In the genomic region with DNA sequence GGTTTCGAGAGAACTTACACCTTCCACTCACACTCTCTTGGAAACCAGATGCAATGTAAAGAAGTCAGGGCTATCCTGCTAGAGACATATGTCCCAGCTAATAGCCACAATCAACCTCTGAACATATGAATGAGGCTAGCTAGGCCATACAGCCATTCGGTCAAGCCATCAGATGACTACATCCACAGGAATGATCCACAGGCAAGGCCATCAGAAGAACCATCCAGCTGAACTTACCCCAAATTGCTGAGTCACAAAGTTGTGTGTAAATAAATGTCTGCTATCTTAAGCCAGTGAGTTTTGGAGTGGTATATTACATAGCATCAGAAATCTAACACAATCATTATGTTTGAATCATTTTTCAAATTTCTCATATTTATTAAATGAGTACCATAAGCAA, we compare ENCODE assay signal across 21 cellular contexts. TPM values are rescaled to one million over a fixed set of nuclear protein-coding genes. Genes with fewer than 3 reads are reported as not detected.
A peak's percentile ranks its signal among the peaks of the same experiment; 100 is the strongest.
DNase-seq lines count a peak whose midpoint lies in the region; ATAC-seq and TF ChIP-seq lines count a peak whose summit lies in the region.
"Had no signal": no experiment of that assay in that cellular context is flagged by ENCODE, and none has a peak within 500 bp of the region (broad histone marks: within the 10 kb centered on the region; RNA-seq: fewer than 3 reads in every experiment).

No MANE protein-coding gene starts in this region.

- H2AK5ac ChIP-seq in IMR-90 (ENCODE audit: low read depth, low read length): no peak overlapping the region

- POLR2A ChIA-PET in IMR-90 (lab: Charles Lee; ENCODE audit: unreplicated experiment): no interaction called here
- POLR2A ChIA-PET in activated CD4-positive, alpha-beta memory T cell treated with anti-CD3 and anti-CD28 coated beads, Interleukin-2, amount 10 ng/mL, durations not matched to agents 7 days and 5 days (lab: Charles Lee): interaction anchor here (1.2 kb wide), 1 partner anchor 18 kb away, joined by 4 read pairs; a partner anchor contains a TSS

- H3K4me3 Mint-ChIP-seq in activated CD4-positive, alpha-beta memory T cell treated with anti-CD3 and anti-CD28 coated beads, Interleukin-2, amount 10 ng/mL, durations not matched to agents 7 days and 5 days: no peak overlapping the region
- H3K4me3 Mint-ChIP-seq: central memory CD8-positive, alpha-beta T cell had no signal

- H2BK15ac ChIP-seq in IMR-90 (ENCODE audit: low read depth, low read length): no peak overlapping the region

- in situ Hi-C loops in Caki2 (cut with HindIII; ENCODE audit: low pct_unique_long_range_greater_than_20kb, low sequenced_read_pairs): no loop called here
- in situ Hi-C loops in IMR-90 (cut with MboI; ENCODE audit: low sequenced_read_pairs): no loop called here
- in situ Hi-C loops in astrocyte of the spinal cord (cut with HindIII; ENCODE audit: low sequenced_read_pairs): no loop called here

- no peaks in the 10 kb centered on the region for H3K36me3 Mint-ChIP-seq in activated CD4-positive, alpha-beta memory T cell treated with anti-CD3 and anti-CD28 coated beads, Interleukin-2, amount 10 ng/mL, durations not matched to agents 7 days and 5 days (ENCODE audit: low read depth)

- no peak overlapping the region for H2BK20ac ChIP-seq in IMR-90 (ENCODE audit: low read depth, low read length)

- H3K79me1 ChIP-seq in IMR-90 (ENCODE audit: low read depth in 1 of 2, low read length in 2 of 2): no peaks in the 10 kb centered on the region

- DNase-seq in Caki2 (ENCODE audit: low read depth) (peak; percentile 20), IMR-90 (peak; percentile 67), astrocyte of the spinal cord (ENCODE audit: low read depth, low spot score) (peak; percentile 13), hepatic stellate cell (ENCODE audit: low spot score) (peak; percentile 43), NCI-H524 (lab: John Stamatoyannopoulos, UW) (no peak), NCI-H82 (lab: John Stamatoyannopoulos, UW) (no peak)
- no peak for DNase-seq in activated naive CD4-positive, alpha-beta T cell treated with anti-CD3 and anti-CD28 coated beads, Interleukin-2, amount 50 U/mL, for 16 hours
- DNase-seq in activated CD4-positive, alpha-beta memory T cell treated with anti-CD3 and anti-CD28 coated beads, Interleukin-2, amount 10 ng/mL, durations not matched to agents 7 days and 5 days: no peak
- DNase-seq: activated CD4-positive, alpha-beta T cell treated with anti-CD3 and anti-CD28 coated beads for 4 hours; heart right ventricle; lower lobe of right lung; NCI-H1436; NCI-H2171; NCI-H774; occipital lobe; right cardiac atrium; SK-N-SH had no signal

- H4K91ac ChIP-seq in IMR-90 (ENCODE audit: insufficient read depth, low read depth, low read length): no peak overlapping the region

- H3K9me1 ChIP-seq in IMR-90 (ENCODE audit: insufficient read depth, low read length): no peaks in the 10 kb centered on the region

- H4K5ac ChIP-seq in IMR-90 (ENCODE audit: low read depth, low read length): no peak overlapping the region

- H3K4me1 Mint-ChIP-seq in activated CD4-positive, alpha-beta memory T cell treated with anti-CD3 and anti-CD28 coated beads, Interleukin-2, amount 10 ng/mL, durations not matched to agents 7 days and 5 days: peaks cover 12% of the 10 kb centered on the region

- no peak overlapping the region for H2BK5ac ChIP-seq in IMR-90 (ENCODE audit: low read depth, low read length, poor library complexity, severe bottlenecking)

- no peak overlapping the region for H3K23ac ChIP-seq in IMR-90 (ENCODE audit: low read depth, low read length)

- no peaks in the 10 kb centered on the region for H3K9me3 Mint-ChIP-seq in activated CD4-positive, alpha-beta memory T cell treated with anti-CD3 and anti-CD28 coated beads, Interleukin-2, amount 10 ng/mL, durations not matched to agents 7 days and 5 days
- H3K9me3 Mint-ChIP-seq: central memory CD8-positive, alpha-beta T cell had no signal

- WGBS in IMR-90 (ENCODE audit: extremely low coverage in 2 of 2, insufficient read length in 1 of 2), 2 experiments: no CpG with 5 or more reads among the region's 2 CpGs

- intact Hi-C loops in IMR-90 (cut with micrococcal nuclease): no loop called here

- no peak overlapping the region for H3K56ac ChIP-seq in IMR-90 (ENCODE audit: extremely low read depth, insufficient read depth, low read length)

- H4K20me1 ChIP-seq in IMR-90 (ENCODE audit: insufficient read depth, low read length): no peaks in the 10 kb centered on the region

- peaks cover 2% of the 10 kb centered on the region for H3K27me3 Mint-ChIP-seq in activated CD4-positive, alpha-beta memory T cell treated with anti-CD3 and anti-CD28 coated beads, Interleukin-2, amount 10 ng/mL, durations not matched to agents 7 days and 5 days
- H3K27me3 Mint-ChIP-seq: central memory CD8-positive, alpha-beta T cell had no signal

- H3K27ac ChIP-seq in IMR-90 (ENCODE audit: insufficient read depth, low read length): no peak overlapping the region
- H3K27ac ChIP-seq: esophagus muscularis mucosa, heart right ventricle, lower lobe of right lung, PC-9, thoracic aorta had no signal

- H3K4me1 ChIP-seq in IMR-90 (ENCODE audit: control insufficient read depth, insufficient read depth, low read length): 0 out of 2 replicates have a peak, but pooled peaks cover 2% of the 10 kb centered on the region

- no peak overlapping the region for H3K4ac ChIP-seq in IMR-90 (ENCODE audit: low read depth, low read length)

- TF ChIP-seq RAD21 in IMR-90 (IDR thresholded peaks at IDR 0.05; ENCODE audit: low read length): no peak

- dilution Hi-C loops in IMR-90 (cut with HindIII; ENCODE audit: low sequenced_read_pairs, unreplicated experiment): no loop called here

- H3K27me3 ChIP-seq in IMR-90 (ENCODE audit: control insufficient read depth, insufficient read depth, low read length): no peaks in the 10 kb centered on the region
- H3K27me3 ChIP-seq: esophagus muscularis mucosa, heart right ventricle had no signal

- no peak overlapping the region for H4K8ac ChIP-seq in IMR-90 (ENCODE audit: low read depth in 2 of 2, low read length in 2 of 2)

- H3K4me2 ChIP-seq in IMR-90 (ENCODE audit: low read depth, low read length): no peak overlapping the region
- H3K4me2 ChIP-seq: PC-9, SK-N-SH had no signal

- BruUV-seq in IMR-90 (replicated peaks; lab: Mats Ljungman, UMichigan): no TSS peak

- CTCF ChIA-PET in IMR-90 (lab: Yijun Ruan, JAX): interaction anchor here (0.6 kb wide), 1 partner anchor 1742 kb away, joined by 3 read pairs; no protein-coding TSS in a partner anchor
- CTCF ChIA-PET in activated CD4-positive, alpha-beta memory T cell treated with anti-CD3 and anti-CD28 coated beads, Interleukin-2, amount 10 ng/mL, durations not matched to agents 7 days and 5 days (lab: Charles Lee): no interaction called here

- no peaks in the 10 kb centered on the region; the same call in 1 of the 2 replicates for H3K9me3 ChIP-seq in IMR-90 (ENCODE audit: control insufficient read depth, insufficient read depth, low read length)
- H3K9me3 ChIP-seq: esophagus muscularis mucosa, heart right ventricle, lower lobe of right lung, SK-N-SH, thoracic aorta had no signal

- H3K14ac ChIP-seq in IMR-90 (replicated peaks; ENCODE audit: low read depth, low read length): no peak overlapping the region

- no peak overlapping the region for H3K18ac ChIP-seq in IMR-90 (ENCODE audit: low read depth, low read length)

- no peak overlapping the region for H2AFZ ChIP-seq in IMR-90 (replicated peaks; ENCODE audit: low read length, poor library complexity)
- H2AFZ ChIP-seq: PC-9 had no signal

- ATAC-seq in IMR-90 (ENCODE audit: low read depth): peak; percentile 38; the same call in 1 of the 2 replicates
- ATAC-seq: heart right ventricle, lower lobe of right lung, right cardiac atrium had no signal

- H3K36me3 ChIP-seq in IMR-90 (ENCODE audit: control insufficient read depth, insufficient read depth, low read length): no peaks in the 10 kb centered on the region
- H3K36me3 ChIP-seq: esophagus muscularis mucosa, heart right ventricle, lower lobe of right lung, thoracic aorta had no signal

- no peak overlapping the region for H3K9ac ChIP-seq in IMR-90 (ENCODE audit: low read depth, low read length)
- H3K9ac ChIP-seq: SK-N-SH had no signal

- no peak overlapping the region for H2BK120ac ChIP-seq in IMR-90 (ENCODE audit: low read depth, low read length)

- TF ChIP-seq CTCF in IMR-90 (conservative IDR thresholded peaks at IDR 0.05; ENCODE audit: low read depth, low read length) (no peak), astrocyte of the spinal cord (IDR thresholded peaks at IDR 0.05; ENCODE audit: low read depth, low read length) (no peak)

- H3K27ac Mint-ChIP-seq in activated CD4-positive, alpha-beta memory T cell treated with anti-CD3 and anti-CD28 coated beads, Interleukin-2, amount 10 ng/mL, durations not matched to agents 7 days and 5 days: no peak overlapping the region

- H3K4me3 ChIP-seq in IMR-90 (ENCODE audit: insufficient read depth, low read depth, low read length) (no peak overlapping the region), astrocyte of the spinal cord (ENCODE audit: low read depth, low read length) (no peak overlapping the region)
- H3K4me3 ChIP-seq: esophagus muscularis mucosa, heart right ventricle, lower lobe of right lung, PC-9, thoracic aorta had no signal

- no peak overlapping the region for H2AK9ac ChIP-seq in IMR-90 (replicated peaks; ENCODE audit: low read depth, low read length, poor library complexity)

- no peak for TF ChIP-seq POLR2A in IMR-90 (IDR thresholded peaks at IDR 0.05; ENCODE audit: low read depth, low read length)

RNA-seq across cellular contexts. Expression of a gene that starts 5.2 kb away (rescaled TPM):
- 18.9 and 21.3 TPM in 2 replicates for total RNA-seq in Caki2 (2014; rRNA removed; shearing (Covaris generic); ENCODE audit: low replicate concordance)
- 14.5 and 21.1 TPM in 2 replicates for total RNA-seq in IMR-90 (2012; rRNA removed)
- polyA plus RNA-seq in IMR-90 (2012; rRNA removed): 4.8 and 5.3 TPM in 2 replicates
- polyA plus RNA-seq in IMR-90 (2012; cell fraction: cytosol; rRNA removed): 1.2 and 2.2 TPM in 2 replicates
- polyA plus RNA-seq in IMR-90 (2012; cell fraction: nucleus; rRNA removed; ENCODE audit: low replicate concordance): 0.72 and 3.0 TPM in 2 replicates
- total RNA-seq in activated CD4-positive, alpha-beta memory T cell treated with anti-CD3 and anti-CD28 coated beads, Interleukin-2, amount 10 ng/mL, durations not matched to agents 7 days and 5 days: 10 to 100 TPM; 21.1 to 21.8 TPM

RNA-seq across cellular contexts. Expression of a gene that starts 18.5 kb away (rescaled TPM):
- 234 and 237 TPM in 2 replicates for total RNA-seq in Caki2 (2014; rRNA removed; shearing (Covaris generic); ENCODE audit: low replicate concordance)
- total RNA-seq in IMR-90 (2012; rRNA removed): 65.2 and 120 TPM in 2 replicates
- 84.1 and 85.2 TPM in 2 replicates for polyA plus RNA-seq in IMR-90 (2012; rRNA removed)
- 40.5 and 41.5 TPM in 2 replicates for polyA plus RNA-seq in IMR-90 (2012; cell fraction: cytosol; rRNA removed)
- polyA plus RNA-seq in IMR-90 (2012; cell fraction: nucleus; rRNA removed; ENCODE audit: low replicate concordance): 9.0 and 37.0 TPM in 2 replicates
- 10 to 100 TPM; 68.9 to 74.2 TPM for total RNA-seq in activated CD4-positive, alpha-beta memory T cell treated with anti-CD3 and anti-CD28 coated beads, Interleukin-2, amount 10 ng/mL, durations not matched to agents 7 days and 5 days

RNA-seq across cellular contexts. Expression of a gene that starts 47.3 kb away (rescaled TPM):
- total RNA-seq in Caki2 (2014; rRNA removed; shearing (Covaris generic); ENCODE audit: low replicate concordance): 33.4 and 43.2 TPM in 2 replicates
- total RNA-seq in IMR-90 (2012; rRNA removed): 23.7 and 33.6 TPM in 2 replicates
- polyA plus RNA-seq in IMR-90 (2012; rRNA removed): 48.9 and 49.7 TPM in 2 replicates
- polyA plus RNA-seq in IMR-90 (2012; cell fraction: cytosol; rRNA removed): 9.0 and 31.9 TPM in 2 replicates
- 31.3 and 47.1 TPM in 2 replicates for polyA plus RNA-seq in IMR-90 (2012; cell fraction: nucleus; rRNA removed; ENCODE audit: low replicate concordance)
- 10 to 100 TPM; 40.7 to 41.5 TPM for total RNA-seq in activated CD4-positive, alpha-beta memory T cell treated with anti-CD3 and anti-CD28 coated beads, Interleukin-2, amount 10 ng/mL, durations not matched to agents 7 days and 5 days

Comparison
In these comparisons a context has a peak if more than half of its experiments do, and no peak if none do; other contexts are left out.
1. DNase-seq: peak in Caki2 (single experiment), IMR-90 (single experiment), astrocyte of the spinal cord (single experiment) and hepatic stellate cell (single experiment); none in NCI-H524 (0 of 2), NCI-H82 (single experiment), activated naive CD4-positive, alpha-beta T cell treated with anti-CD3 and anti-CD28 coated beads, Interleukin-2, amount 50 U/mL, for 16 hours (single experiment) and activated CD4-positive, alpha-beta memory T cell treated with anti-CD3 and anti-CD28 coated beads, Interleukin-2, amount 10 ng/mL, durations not matched to agents 7 days and 5 days (single experiment).